Comparison of ENCODE assay signal across 25 cellular contexts in the genomic region with DNA sequence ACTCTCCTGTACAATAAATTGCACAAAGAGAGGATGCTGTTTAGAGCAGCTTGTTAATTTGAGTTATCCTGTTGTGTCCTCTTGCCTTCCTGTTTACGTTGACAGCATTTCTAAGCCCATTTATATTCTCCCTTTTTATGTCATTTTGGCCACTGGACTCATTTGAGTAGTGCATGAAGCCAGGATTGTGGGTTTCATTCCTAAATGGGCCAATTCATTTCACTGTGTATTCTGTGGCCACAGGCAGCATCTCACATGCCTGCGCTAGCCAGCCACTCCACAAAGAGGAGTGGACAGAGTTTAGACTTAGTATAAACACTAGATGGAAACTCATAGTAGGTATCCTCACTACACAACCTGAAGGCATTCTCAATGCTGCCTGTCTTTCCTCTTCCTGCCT.
"Had no signal": no experiment of that assay in that cellular context is flagged by ENCODE, and none has a peak within 500 bp of the region (broad histone marks: within the 10 kb centered on the region; RNA-seq: fewer than 3 reads in every experiment).

No MANE protein-coding gene starts in this region.

- H3K9ac ChIP-seq: KMS-11 had no signal

- FAIRE-seq: bronchial epithelial cell had no signal

- DNase-seq: activated B cell treated with CpG ODN at 0.5 μM for 24 hours; activated CD8-positive, alpha-beta memory T cell treated with anti-CD3 and anti-CD28 coated beads, Interleukin-2, amount 50 U/mL, for 4 hours; activated CD8-positive, alpha-beta T cell treated with anti-CD3 and anti-CD28 coated beads for 36 hours; activated gamma-delta T cell treated with Interleukin-2 at 50 U/mL for 16 hours; activated naive CD4-positive, alpha-beta T cell treated with anti-CD3 and anti-CD28 coated beads, Interleukin-2, amount 10 ng/mL, durations not matched to agents 7 days and 5 days; activated naive CD8-positive, alpha-beta T cell treated with anti-CD3 and anti-CD28 coated beads for 36 hours; activated T-cell treated with anti-CD3 and anti-CD28 coated beads, Interleukin-2, amount 50 U/mL, for 72 hours; body of pancreas; central memory CD4-positive, alpha-beta T cell; NCI-H1092; NCI-H1417; NCI-H1694; NCI-H2029; NCI-H2107; NCI-H446; NCI-H524; PC-9; SIG-M5; T-cell; T-helper 2 cell; T1000 had no signal

- H3K27me3 Mint-ChIP-seq: activated B cell treated with CpG ODN at 0.5 μM for 24 hours; activated CD8-positive, alpha-beta T cell treated with anti-CD3 and anti-CD28 coated beads for 36 hours; activated naive CD4-positive, alpha-beta T cell treated with anti-CD3 and anti-CD28 coated beads, Interleukin-2, amount 10 ng/mL, durations not matched to agents 7 days and 5 days; activated naive CD8-positive, alpha-beta T cell treated with anti-CD3 and anti-CD28 coated beads for 36 hours; T-cell had no signal

- H3K36me3 Mint-ChIP-seq: T-cell had no signal

- H2AFZ ChIP-seq: PC-9 had no signal

- H3K27ac ChIP-seq: KMS-11, PC-9, SK-N-MC had no signal

- H3K4me2 ChIP-seq: KMS-11, PC-9 had no signal

- H3K4me3 Mint-ChIP-seq: activated B cell treated with CpG ODN at 0.5 μM for 24 hours; activated CD8-positive, alpha-beta T cell treated with anti-CD3 and anti-CD28 coated beads for 36 hours; activated naive CD4-positive, alpha-beta T cell treated with anti-CD3 and anti-CD28 coated beads, Interleukin-2, amount 10 ng/mL, durations not matched to agents 7 days and 5 days; activated naive CD8-positive, alpha-beta T cell treated with anti-CD3 and anti-CD28 coated beads for 36 hours; activated T-cell treated with anti-CD3 and anti-CD28 coated beads, Interleukin-2, amount 50 U/mL, for 72 hours; T-cell had no signal

- H3K9me3 Mint-ChIP-seq: activated B cell treated with CpG ODN at 0.5 μM for 24 hours; activated CD8-positive, alpha-beta T cell treated with anti-CD3 and anti-CD28 coated beads for 36 hours; activated naive CD4-positive, alpha-beta T cell treated with anti-CD3 and anti-CD28 coated beads, Interleukin-2, amount 10 ng/mL, durations not matched to agents 7 days and 5 days; activated naive CD8-positive, alpha-beta T cell treated with anti-CD3 and anti-CD28 coated beads for 36 hours; activated T-cell treated with anti-CD3 and anti-CD28 coated beads, Interleukin-2, amount 50 U/mL, for 72 hours; activated T-helper 2 cell treated with anti-CD3 and anti-CD28 coated beads, Interferon-gamma antibody, Interleukin-2, Interleukin-4, amounts not matched to agents 10 μg/mL and 5 μg/mL and 100 μg/mL, durations not matched to agents 14 hours and 24 hours and 36 hours; T-cell had no signal

- H3K27ac Mint-ChIP-seq: activated B cell treated with CpG ODN at 0.5 μM for 24 hours; activated CD8-positive, alpha-beta T cell treated with anti-CD3 and anti-CD28 coated beads for 36 hours; activated naive CD4-positive, alpha-beta T cell treated with anti-CD3 and anti-CD28 coated beads, Interleukin-2, amount 10 ng/mL, durations not matched to agents 7 days and 5 days; activated naive CD8-positive, alpha-beta T cell treated with anti-CD3 and anti-CD28 coated beads for 36 hours; activated T-cell treated with anti-CD3 and anti-CD28 coated beads, Interleukin-2, amount 50 U/mL, for 72 hours; activated T-helper 2 cell treated with anti-CD3 and anti-CD28 coated beads, Interferon-gamma antibody, Interleukin-2, Interleukin-4, amounts not matched to agents 10 μg/mL and 5 μg/mL and 100 μg/mL, durations not matched to agents 14 hours and 24 hours and 36 hours; T-cell had no signal

- H3K4me1 Mint-ChIP-seq: activated B cell treated with CpG ODN at 0.5 μM for 24 hours had no signal

- H3K27me3 ChIP-seq: body of pancreas had no signal

- ATAC-seq: activated CD8-positive, alpha-beta T cell treated with anti-CD3 and anti-CD28 coated beads for 36 hours; activated T-cell treated with anti-CD3 and anti-CD28 coated beads, Interleukin-2, amount 50 U/mL, for 72 hours; T-cell had no signal

- H3K9me3 ChIP-seq: body of pancreas had no signal

- H3K4me3 ChIP-seq: body of pancreas, PC-9, SK-N-MC had no signal
